ENCODE assay signal across 29 cellular contexts in the genomic region with DNA sequence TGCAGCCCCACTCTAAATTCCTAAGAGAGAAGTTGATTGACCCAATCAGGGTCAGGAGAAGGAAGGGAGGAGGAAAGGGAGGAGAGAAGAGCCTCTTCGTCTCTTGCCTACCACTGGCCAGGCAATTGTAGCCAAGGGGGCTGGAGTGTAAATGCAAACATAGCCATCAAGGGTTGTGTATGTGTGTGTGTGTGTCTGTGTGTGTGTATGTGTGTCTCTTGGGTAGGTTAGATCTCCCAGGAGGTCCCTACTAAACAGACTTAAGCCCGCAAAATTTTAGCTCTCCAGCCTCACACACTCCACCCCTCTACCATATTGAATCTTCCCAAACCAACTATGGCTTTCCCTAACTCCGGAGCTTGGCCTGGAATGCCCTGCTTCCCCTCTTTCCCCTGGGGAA. TPM values are rescaled to one million over a fixed set of nuclear protein-coding genes. Genes with fewer than 3 reads are reported as not detected.
"Had no signal": no experiment of that assay in that cellular context is flagged by ENCODE, and none has a peak within 500 bp of the region (broad histone marks: within the 10 kb centered on the region; RNA-seq: fewer than 3 reads in every experiment).

No MANE protein-coding gene starts in this region.

- H3K4me3 ChIP-seq: left ventricle myocardium inferior, lung, ovary, prostate gland, skin epidermis, testis, thyroid gland, transverse colon, upper lobe of left lung, vagina had no signal

- H3K4me1 ChIP-seq: left ventricle myocardium inferior, prostate gland, testis, thyroid gland, transverse colon, vagina had no signal

- H3K9me3 ChIP-seq: prostate gland, testis, thyroid gland, vagina had no signal

- H3K27ac Mint-ChIP-seq: mesothelial cell of epicardium; natural killer cell; stimulated activated naive B cell treated with anti-CD40 and anti-IgM and Interleukin-4, amounts not matched to agents 10 μg/mL and 1 μg/mL and 100 μg/mL, for 72 hours; stimulated activated naive CD8-positive, alpha-beta T cell treated with anti-CD3 and anti-CD28 coated beads, Interleukin-15, Interleukin-2, amounts not matched to agents 100 ng/mL and 50 ng/mL, for 24 hours had no signal

- H3K27me3 ChIP-seq: ovary, testis had no signal

- H3K4me3 Mint-ChIP-seq: mesothelial cell of epicardium; naive B cell; natural killer cell; stimulated activated naive B cell treated with anti-CD40 and anti-IgM and Interleukin-4, amounts not matched to agents 10 μg/mL and 1 μg/mL and 100 μg/mL, for 72 hours; stimulated activated naive CD8-positive, alpha-beta T cell treated with anti-CD3 and anti-CD28 coated beads, Interleukin-15, Interleukin-2, amounts not matched to agents 100 ng/mL and 50 ng/mL, for 24 hours had no signal

- DNase-seq: hypothalamus; islet precursor cell; left ventricle myocardium inferior; mesendoderm; naive B cell; natural killer cell; ovary; retina; right cardiac atrium; stimulated activated CD4-positive, alpha-beta T cell treated with anti-CD3 and anti-CD28 coated beads, Interleukin-12 subunit alpha, Interleukin-12 subunit beta, amount 100 ng/mL, for 4 hours; stimulated activated CD4-positive, alpha-beta T cell treated with anti-CD3 and anti-CD28 coated beads, Interleukin-15, amount 100 ng/mL, for 24 hours; stimulated activated CD4-positive, alpha-beta T cell treated with anti-CD3 and anti-CD28 coated beads, Interleukin-2, amount 100 ng/mL, for 24 hours; stimulated activated CD4-positive, alpha-beta T cell treated with anti-CD3 and anti-CD28 coated beads, Interleukin-4, amount 100 ng/mL, for 1 hour; stimulated activated naive B cell treated with anti-CD40 and anti-IgM and Interleukin-4, amounts not matched to agents 10 μg/mL and 1 μg/mL and 100 μg/mL, for 72 hours; testis; thyroid gland; transverse colon; upper lobe of left lung had no signal

- H3K27ac ChIP-seq: left ventricle myocardium inferior, ovary, prostate gland, skin epidermis, testis, thyroid gland, transverse colon, upper lobe of left lung, vagina had no signal

- H3K4me1 Mint-ChIP-seq: mesothelial cell of epicardium; naive B cell; natural killer cell; stimulated activated naive B cell treated with anti-CD40 and anti-IgM and Interleukin-4, amounts not matched to agents 10 μg/mL and 1 μg/mL and 100 μg/mL, for 72 hours had no signal

- H3K9me3 Mint-ChIP-seq: mesothelial cell of epicardium; natural killer cell; stimulated activated naive B cell treated with anti-CD40 and anti-IgM and Interleukin-4, amounts not matched to agents 10 μg/mL and 1 μg/mL and 100 μg/mL, for 72 hours; stimulated activated naive CD8-positive, alpha-beta T cell treated with anti-CD3 and anti-CD28 coated beads, Interleukin-15, Interleukin-2, amounts not matched to agents 100 ng/mL and 50 ng/mL, for 24 hours had no signal

- ATAC-seq: natural killer cell; right cardiac atrium; sciatic nerve; stimulated activated naive B cell treated with anti-CD40 and anti-IgM and Interleukin-4, amounts not matched to agents 10 μg/mL and 1 μg/mL and 100 μg/mL, for 72 hours had no signal

- H3K36me3 ChIP-seq: left ventricle myocardium inferior, ovary, prostate gland, thyroid gland, transverse colon, upper lobe of left lung, vagina had no signal

RNA-seq across cellular contexts. Expression of a gene that starts 3.8 kb away (rescaled TPM):
- total RNA-seq: kidney epithelial cell, mesothelial cell of epicardium, mononuclear cell, natural killer cell, prostate gland, upper lobe of left lung, urinary bladder had no signal
- polyA plus RNA-seq: neural cell had no signal
